Comparison of ENCODE assay signal across 1 cellular context in genomic region chr14:20455355-20456300, GRCh38.
A peak's percentile ranks its signal among the peaks of the same experiment; 100 is the strongest.
TF ChIP-seq lines count a peak whose summit lies in the region.

No MANE protein-coding gene starts in this region.

TF ChIP-seq in K562, 482 proteins besides CTCF, POLR2A, EP300 and RAD21 (continues in another document):
- TF ChIP-seq HDAC8 (tag; IDR thresholded peaks at IDR 0.05) (no peak), ARHGAP35 (IDR thresholded peaks at IDR 0.05; ENCODE audit: partially characterized antibody) (no peak), CBFB (CRISPR knock-in tag; IDR thresholded peaks at IDR 0.05) (no peak), ZBTB2 (IDR thresholded peaks at IDR 0.05) (no peak), U2AF2 (optimal IDR thresholded peaks at IDR 0.05; ENCODE audit: low read depth, low read length) (no peak), ZNF253 (CRISPR knock-in tag; conservative IDR thresholded peaks at IDR 0.05) (no peak), BACH1 (tag; IDR thresholded peaks at IDR 0.05) (no peak), ILF3 (IDR thresholded peaks at IDR 0.05; ENCODE audit: borderline replicate concordance) (no peak), ZFP30 (CRISPR knock-in tag; IDR thresholded peaks at IDR 0.05; ENCODE audit: borderline replicate concordance) (no peak), DEAF1 (CRISPR knock-in tag; IDR thresholded peaks at IDR 0.05) (no peak), SP1 (CRISPR knock-in tag; IDR thresholded peaks at IDR 0.05) (no peak; the same call in 1 of the 2 replicates), GTF3C2 (IDR thresholded peaks at IDR 0.05; ENCODE audit: borderline replicate concordance, extremely low read depth, insufficient read length) (no peak), NBN (IDR thresholded peaks at IDR 0.05; ENCODE audit: low read depth) (0 out of 2 replicates have a peak, but pooled peaks have one; percentile 18), NR2C1 (IDR thresholded peaks at IDR 0.05) (no peak), NR2C1 (tag; IDR thresholded peaks at IDR 0.05) (no peak), TAF7 (tag; IDR thresholded peaks at IDR 0.05) (0 out of 2 replicates have a peak, but pooled peaks have one; percentile 14), ZNF655 (CRISPR knock-in tag; IDR thresholded peaks at IDR 0.05) (no peak), TRIM28 (IDR thresholded peaks at IDR 0.05) (no peak), AFF4 (CRISPR knock-in tag; IDR thresholded peaks at IDR 0.05) (no peak), SMARCA5 (IDR thresholded peaks at IDR 0.05) (no peak), ETV6 (IDR thresholded peaks at IDR 0.05; ENCODE audit: borderline replicate concordance in 1 of 2, low read depth in 2 of 2, low read length in 1 of 2) (no peak), ETV6 (CRISPR knock-in tag; IDR thresholded peaks at IDR 0.05; ENCODE audit: borderline replicate concordance) (no peak), ZEB2 (IDR thresholded peaks at IDR 0.05) (peak; percentile 56; the same call in 1 of the 2 replicates), TEAD2 (tag; IDR thresholded peaks at IDR 0.05) (no peak), MTA3 (IDR thresholded peaks at IDR 0.05; ENCODE audit: borderline replicate concordance) (no peak), NFE2 (IDR thresholded peaks at IDR 0.05; ENCODE audit: low read depth) (no peak), ZBTB33 (CRISPR knock-in tag; IDR thresholded peaks at IDR 0.05) (no peak), ELF4 (CRISPR knock-in tag; IDR thresholded peaks at IDR 0.05) (no peak), CREB5 (CRISPR knock-in tag; IDR thresholded peaks at IDR 0.05) (no peak), BRD9 (IDR thresholded peaks at IDR 0.05; ENCODE audit: low read depth, partially characterized antibody) (no peak), TRIM24 (IDR thresholded peaks at IDR 0.05) (no peak; a peak in 1 of 4 replicates), HEY1 (CRISPR knock-in tag; IDR thresholded peaks at IDR 0.05; ENCODE audit: borderline replicate concordance) (no peak), MBD2 (IDR thresholded peaks at IDR 0.05; ENCODE audit: borderline replicate concordance, low read depth) (no peak), NFATC3 (IDR thresholded peaks at IDR 0.05) (no peak), ZNF507 (tag; conservative IDR thresholded peaks at IDR 0.05) (no peak), PHTF2 (CRISPR knock-in tag; IDR thresholded peaks at IDR 0.05) (no peak), ZNF639 (CRISPR knock-in tag; conservative IDR thresholded peaks at IDR 0.05 in 1 of 2, IDR thresholded peaks at IDR 0.05 in 1 of 2) (no peak), ATF2 (CRISPR knock-in tag; IDR thresholded peaks at IDR 0.05) (no peak), ZNF740 (CRISPR knock-in tag; IDR thresholded peaks at IDR 0.05) (no peak), ZNF740 (tag; IDR thresholded peaks at IDR 0.05) (no peak)
